18 cellular contexts compared by ENCODE assay signal in the genomic region with DNA sequence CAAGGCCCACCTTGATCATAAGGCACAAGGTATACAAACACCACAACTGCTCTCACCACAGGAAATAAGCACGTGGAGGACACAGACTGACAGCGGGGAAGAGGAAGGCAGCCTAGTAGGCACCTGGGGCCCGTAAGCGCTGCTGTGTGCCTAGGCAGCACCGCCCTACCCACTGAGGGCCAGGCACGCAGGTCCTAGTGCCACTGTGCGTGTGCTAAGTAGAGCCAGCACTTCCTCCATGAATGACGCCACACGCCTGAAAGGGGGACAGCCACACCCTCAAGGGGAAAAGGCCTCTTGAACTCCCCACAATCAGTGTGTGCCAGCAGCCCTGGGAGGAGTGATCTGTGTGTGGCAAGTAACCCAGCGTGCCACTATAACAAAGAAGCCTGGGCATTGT.
A peak's percentile ranks its signal among the peaks of the same experiment; 100 is the strongest.
DNase-seq lines count a peak whose midpoint lies in the region; ATAC-seq, FAIRE-seq and TF ChIP-seq lines count a peak whose summit lies in the region.
"Had no signal": no experiment of that assay in that cellular context is flagged by ENCODE, and none has a peak within 500 bp of the region (broad histone marks: within the 10 kb centered on the region; RNA-seq: fewer than 3 reads in every experiment).

No MANE protein-coding gene starts in this region.

- H3K9me3 Mint-ChIP-seq in activated CD8-positive, alpha-beta memory T cell treated with anti-CD3 and anti-CD28 coated beads, Interleukin-2, amount 10 ng/mL, durations not matched to agents 7 days and 5 days (ENCODE audit: low read depth) = no peaks in the 10 kb centered on the region
- no peaks in the 10 kb centered on the region for H3K9me3 Mint-ChIP-seq in nephron progenitor cell
- H3K9me3 Mint-ChIP-seq: IgD-negative memory B cell had no signal

- peaks cover 2% of the 10 kb centered on the region for H3K36me3 Mint-ChIP-seq in activated CD8-positive, alpha-beta memory T cell treated with anti-CD3 and anti-CD28 coated beads, Interleukin-2, amount 10 ng/mL, durations not matched to agents 7 days and 5 days
- H3K36me3 Mint-ChIP-seq in nephron progenitor cell (ENCODE audit: low read depth) = peaks cover 57% of the 10 kb centered on the region

- H2AFZ ChIP-seq in K562 (ENCODE audit: low read depth, low read length) = no peak overlapping the region

- BruUV-seq in K562 (replicated peaks; lab: Mats Ljungman, UMichigan) = no TSS peak

- POLR2A ChIA-PET in K562 (lab: Yijun Ruan, JAX) = interaction anchor here (1.0 kb wide), 1 partner anchor 13 kb away, joined by 3 read pairs; no protein-coding TSS in a partner anchor

- TF ChIP-seq POLR2A in K562 (conservative IDR thresholded peaks at IDR 0.05) = 0 out of 2 replicates have a peak, but pooled peaks have one; percentile 32

- peak; percentile 5 for DNase-seq in activated CD8-positive, alpha-beta memory T cell treated with anti-CD3 and anti-CD28 coated beads, Interleukin-2, amount 10 ng/mL, durations not matched to agents 7 days and 5 days
- no peak for DNase-seq in activated CD8-positive, alpha-beta memory T cell treated with anti-CD3 and anti-CD28 coated beads, Interleukin-2, amount 50 U/mL, for 48 hours
- DNase-seq in K562 (ENCODE audit: extremely low read depth in 1 of 4, low spot score in 3 of 4) (no peak), nephron progenitor cell (no peak), NCI-H82 (lab: John Stamatoyannopoulos, UW) (no peak), kidney (no peak), NCI-H2196 (lab: John Stamatoyannopoulos, UW; ENCODE audit: unreplicated experiment) (no peak)
- DNase-seq: Caco-2; CD4-positive, CD25-positive, alpha-beta regulatory T cell; NCI-H1417; NCI-H187 treated with DMSO at 0.1 percent for 48 hours; NCI-H526 treated with DMSO at 0.1 percent for 48 hours; SHP77 had no signal

- TF ChIP-seq CTCF in K562 (IDR thresholded peaks at IDR 0.05 in 2 of 3, conservative IDR thresholded peaks at IDR 0.05 in 1 of 3; ENCODE audit: insufficient read depth in 2 of 3, low read depth in 1 of 3, low read length in 3 of 3) (no peak), nephron progenitor cell (IDR thresholded peaks at IDR 0.05) (no peak), kidney (IDR thresholded peaks at IDR 0.05; ENCODE audit: borderline replicate concordance, extremely low read depth, insufficient read depth) (no peak)

- FAIRE-seq in K562 (lab: Jason Lieb, UNC) (no peak), kidney (lab: Jason Lieb, UNC) (no peak)
- FAIRE-seq: RCC 7860 had no signal

- H3K4me3 ChIP-seq in K562 (no peak overlapping the region), kidney (ENCODE audit: low read length in 2 of 2) (no peak overlapping the region)

- H3K27ac Mint-ChIP-seq in activated CD8-positive, alpha-beta memory T cell treated with anti-CD3 and anti-CD28 coated beads, Interleukin-2, amount 10 ng/mL, durations not matched to agents 7 days and 5 days = no peak overlapping the region
- H3K27ac Mint-ChIP-seq in nephron progenitor cell = peak overlapping the region; percentile 75
- H3K27ac Mint-ChIP-seq: B cell; CD4-positive, CD25-positive, alpha-beta regulatory T cell; IgD-negative memory B cell had no signal

- H3K27me3 Mint-ChIP-seq in activated CD8-positive, alpha-beta memory T cell treated with anti-CD3 and anti-CD28 coated beads, Interleukin-2, amount 10 ng/mL, durations not matched to agents 7 days and 5 days = no peaks in the 10 kb centered on the region
- peaks cover 3% of the 10 kb centered on the region for H3K27me3 Mint-ChIP-seq in nephron progenitor cell (ENCODE audit: low read depth, poor library complexity)
- H3K27me3 Mint-ChIP-seq: B cell; CD4-positive, CD25-positive, alpha-beta regulatory T cell; IgD-negative memory B cell had no signal

- H3K4me1 ChIP-seq in K562 (replicated peaks in 1 of 2; ENCODE audit: control insufficient read depth in 2 of 2, insufficient read depth in 2 of 2, low read length in 2 of 2) (no peaks in the 10 kb centered on the region), kidney (ENCODE audit: control insufficient read depth in 1 of 2, insufficient read depth in 1 of 2, low read depth in 1 of 2, low read length in 2 of 2) (peaks cover 0 to 3% of the 10 kb centered on the region in 2 donors)
- H3K4me1 ChIP-seq: Caco-2 had no signal

- no peak overlapping the region for H3K4me2 ChIP-seq in K562 (ENCODE audit: insufficient read depth, low read length)

- intact Hi-C loops in K562 (cut with micrococcal nuclease) = no loop called here
- intact Hi-C loops in kidney (cut with DNase I) = no loop called here

- no peak for ATAC-seq in activated CD8-positive, alpha-beta memory T cell treated with anti-CD3 and anti-CD28 coated beads, Interleukin-2, amount 10 ng/mL, durations not matched to agents 7 days and 5 days
- ATAC-seq in K562 (peak; percentile 41), HG02763 (IDR thresholded peaks at IDR 0.05; ENCODE audit: unreplicated experiment) (no peak)

- 95% methylated on average over 10 of the region's 10 CpGs for WGBS in K562 (ENCODE audit: insufficient coverage, low coverage, missing lambda C conversion rate)

- no peaks in the 10 kb centered on the region for H3K9me3 ChIP-seq in K562 (replicated peaks; ENCODE audit: control insufficient read depth, insufficient read depth, low read depth, low read length)
- no peaks in the 10 kb centered on the region for H3K9me3 ChIP-seq in kidney (ENCODE audit: control insufficient read depth in 1 of 2, low read length in 2 of 2)
- H3K9me3 ChIP-seq: Caco-2 had no signal

- no peak overlapping the region for H3K27ac ChIP-seq in K562 (ENCODE audit: extremely low read depth, low read depth, low read length)
- no peak overlapping the region for H3K27ac ChIP-seq in kidney (ENCODE audit: low read depth in 2 of 2, low read length in 2 of 2)
- H3K27ac ChIP-seq: 22Rv1 had no signal

- no peaks in the 10 kb centered on the region for H3K79me2 ChIP-seq in K562 (ENCODE audit: control insufficient read depth, insufficient read depth, low read length)

- CTCF ChIA-PET in activated CD8-positive, alpha-beta memory T cell treated with anti-CD3 and anti-CD28 coated beads, Interleukin-2, amount 10 ng/mL, durations not matched to agents 7 days and 5 days (lab: Charles Lee) = no interaction called here
- CTCF ChIA-PET in K562 (lab: Yijun Ruan, JAX; ENCODE audit: low intra/inter-chr PET ratio) = no interaction called here

- no peaks in the 10 kb centered on the region for H4K20me1 ChIP-seq in K562 (replicated peaks; ENCODE audit: control insufficient read depth, insufficient read depth, low read length)

- TF ChIP-seq RAD21 in K562 (CRISPR knock-in tag; conservative IDR thresholded peaks at IDR 0.05 in 1 of 2, IDR thresholded peaks at IDR 0.05 in 1 of 2) = no peak

- H3K9ac ChIP-seq in K562 (ENCODE audit: insufficient read depth in 1 of 2, low read depth in 2 of 2, low read length in 2 of 2) (no peak overlapping the region), kidney (ENCODE audit: low read length in 2 of 2) (no peak overlapping the region)

- TF ChIP-seq EP300 in K562 (IDR thresholded peaks at IDR 0.05; ENCODE audit: low read length) = no peak

- no peaks in the 10 kb centered on the region for H3K27me3 ChIP-seq in K562 (ENCODE audit: control insufficient read depth in 2 of 2, insufficient read depth in 2 of 2, low read length in 2 of 2)

- H3K36me3 ChIP-seq in K562 (ENCODE audit: control insufficient read depth, insufficient read depth, low read length) (peaks cover 28% of the 10 kb centered on the region), kidney (ENCODE audit: control insufficient read depth in 1 of 2, insufficient read depth in 2 of 2, low read length in 2 of 2) (no peaks in the 10 kb centered on the region)

- H3K4me1 Mint-ChIP-seq in activated CD8-positive, alpha-beta memory T cell treated with anti-CD3 and anti-CD28 coated beads, Interleukin-2, amount 10 ng/mL, durations not matched to agents 7 days and 5 days = no peaks in the 10 kb centered on the region
- peaks cover 53% of the 10 kb centered on the region for H3K4me1 Mint-ChIP-seq in nephron progenitor cell

- no peak overlapping the region for H3K4me3 Mint-ChIP-seq in activated CD8-positive, alpha-beta memory T cell treated with anti-CD3 and anti-CD28 coated beads, Interleukin-2, amount 10 ng/mL, durations not matched to agents 7 days and 5 days
- no peak overlapping the region for H3K4me3 Mint-ChIP-seq in nephron progenitor cell
- H3K4me3 Mint-ChIP-seq: B cell; CD4-positive, CD25-positive, alpha-beta regulatory T cell; IgD-negative memory B cell had no signal

- H3K9me1 ChIP-seq in K562 (ENCODE audit: control insufficient read depth, insufficient read depth, low read length) = no peaks in the 10 kb centered on the region

- in situ Hi-C loops in K562 (cut with MboI) = no loop called here

TF ChIP-seq in K562, 482 proteins besides CTCF, POLR2A, EP300 and RAD21 (continues in another document):
- TF ChIP-seq POLR2B (IDR thresholded peaks at IDR 0.05; ENCODE audit: low read depth, partially characterized antibody) (peak; percentile 11), ZBTB34 (CRISPR knock-in tag; IDR thresholded peaks at IDR 0.05) (no peak), RBM22 (IDR thresholded peaks at IDR 0.05; ENCODE audit: low read depth, low read length, poor library complexity, severe bottlenecking) (peak; percentile 77)
